1 cellular context compared by ENCODE assay signal in genomic region chr11:17412488-17413180, GRCh38.
TF ChIP-seq lines count a peak whose summit lies in the region.

No MANE protein-coding gene starts in this region.

TF ChIP-seq in IMR-90, 13 proteins besides CTCF, POLR2A, EP300 and RAD21 (continued from another document):
- TF ChIP-seq ELK1 (IDR thresholded peaks at IDR 0.05; ENCODE audit: borderline replicate concordance, low read depth, low read length): no peak
- TF ChIP-seq MAFK (IDR thresholded peaks at IDR 0.05; ENCODE audit: low read depth, low read length): no peak
- no peak for TF ChIP-seq NFE2L2 (IDR thresholded peaks at IDR 0.05; ENCODE audit: low read depth, low read length)
- TF ChIP-seq RFX5 (IDR thresholded peaks at IDR 0.05; ENCODE audit: low read depth, low read length): no peak
- no peak for TF ChIP-seq CEBPB (IDR thresholded peaks at IDR 0.05; ENCODE audit: low read depth, low read length)
- no peak for TF ChIP-seq MAZ (IDR thresholded peaks at IDR 0.05; ENCODE audit: borderline replicate concordance, low read depth, low read length)
- TF ChIP-seq USF2 (IDR thresholded peaks at IDR 0.05; ENCODE audit: low read depth, low read length): no peak
- no peak for TF ChIP-seq BHLHE40 (IDR thresholded peaks at IDR 0.05; ENCODE audit: low read depth, low read length)
- TF ChIP-seq FOS (IDR thresholded peaks at IDR 0.05; ENCODE audit: low read depth, low read length): no peak
